ENCODE assay signal across 8 cellular contexts in the genomic region with DNA sequence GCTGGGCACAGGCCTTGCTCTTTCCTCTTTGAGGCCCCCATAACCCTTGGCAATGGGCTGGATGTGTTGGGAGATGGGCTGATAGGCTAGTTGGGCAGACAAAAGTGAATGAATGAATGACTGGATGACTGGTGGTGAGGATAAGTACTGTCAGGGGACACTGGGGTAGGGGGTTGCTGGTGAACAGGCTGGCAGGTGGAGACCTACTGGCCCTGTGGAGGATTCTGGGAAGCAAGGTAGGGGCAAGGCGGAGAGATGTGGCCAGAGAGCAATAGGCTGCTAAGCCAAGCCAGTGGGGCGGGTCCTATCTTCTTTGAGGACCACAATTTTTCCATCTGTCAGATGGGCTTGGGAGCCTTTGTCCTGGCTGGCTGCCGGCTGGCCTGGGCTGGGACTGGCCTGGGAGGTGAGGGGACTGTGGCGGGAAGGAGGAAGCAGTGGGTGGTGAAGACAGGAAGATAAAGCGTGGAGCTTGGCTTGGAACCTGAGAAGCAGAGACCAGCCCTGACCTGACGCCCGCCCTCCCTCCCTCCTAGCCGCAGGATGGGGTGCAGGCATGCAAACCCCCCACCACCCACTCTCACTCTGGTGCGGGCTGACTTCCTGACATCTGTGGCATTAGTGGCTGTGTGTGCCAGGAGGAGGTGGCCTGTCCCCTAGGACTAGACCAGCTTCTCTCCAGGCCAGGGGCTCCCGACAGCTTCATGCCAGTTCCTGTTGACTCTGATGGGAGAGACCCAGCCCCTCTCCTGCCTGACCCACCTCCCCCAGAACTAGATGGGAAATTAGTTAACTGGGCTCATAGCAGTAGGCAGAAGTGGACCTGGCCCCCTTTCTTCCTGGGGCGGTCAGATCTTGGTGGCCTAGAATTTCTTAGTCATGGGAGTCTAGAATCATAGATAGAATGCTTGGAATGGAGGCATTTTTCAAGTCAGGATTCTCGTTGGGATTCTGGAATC. TPM values are rescaled to one million over a fixed set of nuclear protein-coding genes. Genes with fewer than 3 reads are reported as not detected.
A peak's percentile ranks its signal among the peaks of the same experiment; 100 is the strongest.
DNase-seq lines count a peak whose midpoint lies in the region; ATAC-seq and TF ChIP-seq lines count a peak whose summit lies in the region.

No MANE protein-coding gene starts in this region.

- no peak overlapping the region for H2AFZ ChIP-seq in GM23248

- in situ Hi-C loops in GM23248 (cut with MboI) = no loop called here

- peak overlapping the region; percentile 90 for H3K9ac ChIP-seq in GM23248
- H3K9ac ChIP-seq in subcutaneous abdominal adipose tissue (ENCODE audit: low read length in 5 of 5) = peak overlapping the region; percentile 13 to 66 (median 48)

- H3K4me3 Mint-ChIP-seq in immature natural killer cell = peak overlapping the region; percentile 82 to 87 (median 85)

- WGBS in GM23248 (ENCODE audit: low coverage in 1 of 2, low lambda C conversion rate in 2 of 2, missing lambda C conversion rate in 2 of 2), 2 experiments = 25 to 29% methylated on average over 9 to 12 of the region's 12 CpGs

- H3K36me3 ChIP-seq in GM23248 (ENCODE audit: low read depth) = no peaks in the 10 kb centered on the region
- H3K36me3 ChIP-seq in WERI-Rb-1 = peaks cover 29% of the 10 kb centered on the region
- H3K36me3 ChIP-seq in subcutaneous abdominal adipose tissue (ENCODE audit: control insufficient read depth in 5 of 5, insufficient read depth in 5 of 5, low read length in 5 of 5) = peaks cover 0 to 2% (median 0%) of the 10 kb centered on the region in 5 donors

- peaks cover 90 to 95% of the 10 kb centered on the region in 2 donors for H3K4me1 Mint-ChIP-seq in immature natural killer cell

- H3K27me3 ChIP-seq in GM23248 (replicated peaks; ENCODE audit: insufficient read depth) (no peaks in the 10 kb centered on the region), WERI-Rb-1 (ENCODE audit: insufficient read depth, low read depth, severe bottlenecking) (no peaks in the 10 kb centered on the region), subcutaneous abdominal adipose tissue (ENCODE audit: control insufficient read depth in 5 of 5, insufficient read depth in 4 of 5, low read length in 5 of 5) (no peaks in the 10 kb centered on the region)

- H3K27me3 Mint-ChIP-seq in immature natural killer cell (ENCODE audit: low read depth in 3 of 3) = peaks cover 6 to 18% (median 12%) of the 10 kb centered on the region in 3 donors

- no peaks in the 10 kb centered on the region for H3K36me3 Mint-ChIP-seq in immature natural killer cell

- H3K9me3 ChIP-seq in GM23248 (ENCODE audit: low read depth) = no peaks in the 10 kb centered on the region
- no peaks in the 10 kb centered on the region for H3K9me3 ChIP-seq in WERI-Rb-1 (ENCODE audit: severe bottlenecking)
- no peaks in the 10 kb centered on the region for H3K9me3 ChIP-seq in subcutaneous abdominal adipose tissue (ENCODE audit: control insufficient read depth in 5 of 5, low read length in 5 of 5)

- H3K4me1 ChIP-seq in GM23248 (ENCODE audit: insufficient read depth) = peaks cover 90% of the 10 kb centered on the region
- peaks cover 35 to 95% (median 93%) of the 10 kb centered on the region in 5 donors for H3K4me1 ChIP-seq in subcutaneous abdominal adipose tissue (ENCODE audit: control insufficient read depth in 5 of 5, insufficient read depth in 5 of 5, low read length in 5 of 5)

- no peak for TF ChIP-seq CTCF in WERI-Rb-1 (IDR thresholded peaks at IDR 0.05; ENCODE audit: low read depth, low read length)

- H3K9me2 ChIP-seq in GM23248 (ENCODE audit: insufficient read depth) = no peaks in the 10 kb centered on the region

- H3K4me2 ChIP-seq in GM23248 (ENCODE audit: unreplicated experiment) = peak overlapping the region; percentile 82

- no peaks in the 10 kb centered on the region for H4K20me1 ChIP-seq in GM23248 (ENCODE audit: insufficient read depth)

- no peaks in the 10 kb centered on the region for H3K9me3 Mint-ChIP-seq in immature natural killer cell

- peaks cover 82% of the 10 kb centered on the region for H3K79me2 ChIP-seq in GM23248 (ENCODE audit: insufficient read depth)

- no peak for ATAC-seq in GM19328 (IDR thresholded peaks at IDR 0.05; ENCODE audit: unreplicated experiment)

- peak overlapping the region; percentile 81 to 96 (median 94) for H3K27ac Mint-ChIP-seq in immature natural killer cell

- H3K27ac ChIP-seq in GM23248 = peak overlapping the region; percentile 98
- peak overlapping the region; percentile 28 for H3K27ac ChIP-seq in WERI-Rb-1
- H3K27ac ChIP-seq in subcutaneous abdominal adipose tissue (ENCODE audit: low read depth, low read length) = peak overlapping the region; percentile 97

- H3F3A ChIP-seq in GM23248 (ENCODE audit: insufficient read depth) = peaks cover 42% of the 10 kb centered on the region

- H3K4me3 ChIP-seq in GM23248 = peak overlapping the region; percentile 60; the same call in 1 of the 2 replicates
- H3K4me3 ChIP-seq in WERI-Rb-1 (ENCODE audit: low read depth, low read length) = no peak overlapping the region
- no peak overlapping the region for H3K4me3 ChIP-seq in subcutaneous abdominal adipose tissue (ENCODE audit: low read depth in 1 of 5, low read length in 5 of 5)

- DNase-seq in GM23248 = peak; percentile 84
- DNase-seq in WERI-Rb-1 = no peak
- DNase-seq in immature natural killer cell = peak; percentile 56 to 67 (median 62)
- no peak for DNase-seq in DMS79 (lab: John Stamatoyannopoulos, UW)
- no peak for DNase-seq in NCI-H1694 treated with DMSO at 0.1 percent for 48 hours (lab: John Stamatoyannopoulos, UW)
- DNase-seq in HPDE6-E6E7 (ENCODE audit: extremely low spot score) = no peak

RNA-seq across cellular contexts. Expression of a gene that starts 9.5 kb away (rescaled TPM):
- 163 and 168 TPM in 2 replicates for total RNA-seq in GM23248 (2014; rRNA removed; shearing (Covaris generic))
- polyA plus RNA-seq in GM23248 (2016; fragmentation: Nextera tagmentation; extraction: Ambion mirVana) = 81.4 and 83.7 TPM in 2 replicates
- 100 to 1,000 TPM; 339 to 410 (median 385) TPM for polyA plus RNA-seq in immature natural killer cell

Comparison
In these comparisons a context has a peak if more than half of its experiments do, and no peak if none do; other contexts are left out.
1. DNase-seq: peak in GM23248 (single experiment) and immature natural killer cell (3 of 3); none in WERI-Rb-1 (single experiment), DMS79 (single experiment), NCI-H1694 treated with DMSO at 0.1 percent for 48 hours (single experiment) and HPDE6-E6E7 (single experiment).
2. H3K27ac ChIP-seq: peak in every context shown above with its lines; median percentile 98 in GM23248; 97 in subcutaneous abdominal adipose tissue; 28 in WERI-Rb-1.